Comparison of ENCODE assay signal across 25 cellular contexts in genomic region chr14:87055007-87055406, GRCh38.
"Had no signal": no experiment of that assay in that cellular context is flagged by ENCODE, and none has a peak within 500 bp of the region (broad histone marks: within the 10 kb centered on the region; RNA-seq: fewer than 3 reads in every experiment).

No MANE protein-coding gene starts in this region.

- H3K27me3 ChIP-seq: esophagus muscularis mucosa, foreskin keratinocyte, gastroesophageal sphincter, heart left ventricle, hepatocyte, left lung, neutrophil, pancreas, right lobe of liver, tibial nerve, upper lobe of left lung had no signal

- H3K36me3 ChIP-seq: esophagus muscularis mucosa, gastroesophageal sphincter, heart left ventricle, left lung, neutrophil, pancreas, right lobe of liver, thoracic aorta, tibial nerve, upper lobe of left lung had no signal

- ATAC-seq: foreskin keratinocyte; gastroesophageal sphincter; heart left ventricle; left cardiac atrium; left lung; naive thymus-derived CD8-positive, alpha-beta T cell; pancreas; right lobe of liver; stimulated activated naive B cell treated with anti-CD40 and anti-IgM and Interleukin-4, amounts not matched to agents 10 μg/mL and 1 μg/mL and 100 μg/mL, for 72 hours had no signal

- H3K9me3 Mint-ChIP-seq: stimulated activated naive CD8-positive, alpha-beta T cell treated with anti-CD3 and anti-CD28 coated beads, Interleukin-15, Interleukin-2, amounts not matched to agents 100 ng/mL and 50 ng/mL, for 24 hours had no signal

- DNase-seq: dermis blood vessel endothelial cell; effector memory CD4-positive, alpha-beta T cell; foreskin keratinocyte; heart left ventricle; kidney; left cardiac atrium; left lung; mesenchymal stem cell; midbrain; naive thymus-derived CD8-positive, alpha-beta T cell; pancreas; right lobe of liver; small intestine; stimulated activated CD4-positive, alpha-beta T cell treated with anti-CD3 and anti-CD28 coated beads, Interleukin-15, amount 100 ng/mL, for 24 hours; stimulated activated CD4-positive, alpha-beta T cell treated with anti-CD3 and anti-CD28 coated beads, Interleukin-2, amount 100 ng/mL, for 48 hours; stimulated activated naive B cell treated with anti-CD40 and anti-IgM and Interleukin-4, amounts not matched to agents 10 μg/mL and 1 μg/mL and 100 μg/mL, for 72 hours; upper lobe of left lung had no signal

- H3K36me3 Mint-ChIP-seq: naive thymus-derived CD8-positive, alpha-beta T cell; stimulated activated naive B cell treated with anti-CD40 and anti-IgM and Interleukin-4, amounts not matched to agents 10 μg/mL and 1 μg/mL and 100 μg/mL, for 72 hours had no signal

- H3K4me2 ChIP-seq: hepatocyte had no signal

- H3K27ac ChIP-seq: coronary artery, esophagus muscularis mucosa, foreskin keratinocyte, gastroesophageal sphincter, heart left ventricle, hepatocyte, left lung, neutrophil, pancreas, right lobe of liver, thoracic aorta, tibial nerve, upper lobe of left lung had no signal

- H3K9me3 ChIP-seq: esophagus muscularis mucosa, gastroesophageal sphincter, heart left ventricle, left lung, neutrophil, pancreas, right lobe of liver, thoracic aorta, tibial nerve, upper lobe of left lung had no signal

- H3K27me3 Mint-ChIP-seq: naive thymus-derived CD8-positive, alpha-beta T cell; stimulated activated naive B cell treated with anti-CD40 and anti-IgM and Interleukin-4, amounts not matched to agents 10 μg/mL and 1 μg/mL and 100 μg/mL, for 72 hours; stimulated activated naive CD8-positive, alpha-beta T cell treated with anti-CD3 and anti-CD28 coated beads, Interleukin-15, Interleukin-2, amounts not matched to agents 100 ng/mL and 50 ng/mL, for 24 hours had no signal

- H3K79me2 ChIP-seq: hepatocyte had no signal

- H3K4me3 ChIP-seq: coronary artery, esophagus muscularis mucosa, gastroesophageal sphincter, heart left ventricle, hepatocyte, left lung, pancreas, right lobe of liver, thoracic aorta, tibial nerve, upper lobe of left lung had no signal

- H3K4me1 ChIP-seq: esophagus muscularis mucosa, foreskin keratinocyte, gastroesophageal sphincter, heart left ventricle, left lung, right lobe of liver, tibial nerve, upper lobe of left lung had no signal

- H3K4me1 Mint-ChIP-seq: naive thymus-derived CD8-positive, alpha-beta T cell; stimulated activated naive B cell treated with anti-CD40 and anti-IgM and Interleukin-4, amounts not matched to agents 10 μg/mL and 1 μg/mL and 100 μg/mL, for 72 hours had no signal

- H2AFZ ChIP-seq: hepatocyte had no signal

- H3K4me3 Mint-ChIP-seq: naive thymus-derived CD8-positive, alpha-beta T cell; stimulated activated naive B cell treated with anti-CD40 and anti-IgM and Interleukin-4, amounts not matched to agents 10 μg/mL and 1 μg/mL and 100 μg/mL, for 72 hours; stimulated activated naive CD8-positive, alpha-beta T cell treated with anti-CD3 and anti-CD28 coated beads, Interleukin-15, Interleukin-2, amounts not matched to agents 100 ng/mL and 50 ng/mL, for 24 hours had no signal

- H3K27ac Mint-ChIP-seq: naive thymus-derived CD8-positive, alpha-beta T cell; stimulated activated naive B cell treated with anti-CD40 and anti-IgM and Interleukin-4, amounts not matched to agents 10 μg/mL and 1 μg/mL and 100 μg/mL, for 72 hours; stimulated activated naive CD8-positive, alpha-beta T cell treated with anti-CD3 and anti-CD28 coated beads, Interleukin-15, Interleukin-2, amounts not matched to agents 100 ng/mL and 50 ng/mL, for 24 hours had no signal
